13 cellular contexts compared by ENCODE assay signal in the genomic region with DNA sequence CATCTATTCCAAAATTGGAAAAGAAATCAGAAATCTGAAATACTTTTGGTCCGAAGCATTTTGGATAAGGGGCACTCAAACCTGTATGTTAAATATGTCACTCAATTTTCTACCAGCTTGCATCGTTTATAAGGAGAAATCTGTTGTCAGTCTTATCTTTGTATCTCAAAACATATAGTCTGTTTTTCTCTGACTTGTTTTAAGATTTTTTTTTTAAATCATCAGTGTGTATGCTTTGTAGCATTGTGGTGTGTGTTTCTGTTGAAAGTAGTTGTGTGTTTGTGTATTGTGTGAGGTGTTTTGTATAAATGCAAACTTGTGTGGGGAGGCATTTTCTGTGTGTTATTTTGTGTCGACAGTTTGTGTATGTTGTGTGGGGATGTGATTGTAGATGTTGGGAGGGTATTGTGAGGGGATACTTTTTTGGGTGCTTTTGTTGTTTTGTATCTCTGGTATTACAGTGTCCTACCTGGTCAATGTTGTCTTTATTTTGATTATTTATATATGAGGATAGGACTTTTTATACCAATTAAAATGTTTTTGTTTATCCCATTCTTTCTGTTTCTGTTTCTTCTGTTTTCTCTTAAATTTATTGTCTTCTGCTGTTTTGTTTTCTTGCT. TPM values are rescaled to one million over a fixed set of nuclear protein-coding genes. Genes with fewer than 3 reads are reported as not detected.
DNase-seq lines count a peak whose midpoint lies in the region; ATAC-seq, FAIRE-seq and TF ChIP-seq lines count a peak whose summit lies in the region.
"Had no signal": no experiment of that assay in that cellular context is flagged by ENCODE, and none has a peak within 500 bp of the region (broad histone marks: within the 10 kb centered on the region; RNA-seq: fewer than 3 reads in every experiment).

No MANE protein-coding gene starts in this region.

- 100% methylated on average over 1 of the region's 3 CpGs for WGBS in mesendoderm (ENCODE audit: extremely low coverage, insufficient coverage, low lambda C conversion rate)

- ATAC-seq in activated CD8-positive, alpha-beta T cell treated with anti-CD3 and anti-CD28 coated beads for 36 hours = no peak
- no peak for ATAC-seq in HG03521 (IDR thresholded peaks at IDR 0.05; ENCODE audit: unreplicated experiment)

- POLR2A ChIA-PET in activated CD8-positive, alpha-beta T cell treated with anti-CD3 and anti-CD28 coated beads for 36 hours (lab: Charles Lee) = interaction anchor here (0.9 to 1.4 kb wide), 2 partner anchors 22 to 27 kb away, joined by 3 to 4 read pairs; no protein-coding TSS in a partner anchor

- intact Hi-C loops in activated CD8-positive, alpha-beta T cell treated with anti-CD3 and anti-CD28 coated beads for 36 hours (cut with micrococcal nuclease) = no loop called here

- peaks cover 60% of the 10 kb centered on the region; the same call in 1 of the 2 replicates for H3K79me2 ChIP-seq in KMS-11 (ENCODE audit: insufficient read depth, low read depth)
- H3K79me2 ChIP-seq in mesendoderm (ENCODE audit: control insufficient read depth, insufficient read depth, low read length) = no peaks in the 10 kb centered on the region

- no peak for DNase-seq in D721Med (ENCODE audit: insufficient read length, low spot score)
- DNase-seq in activated CD8-positive, alpha-beta T cell treated with anti-CD3 and anti-CD28 coated beads for 36 hours = no peak
- DNase-seq in mesendoderm = peak; percentile 4
- no peak for DNase-seq in DMS53 (lab: John Stamatoyannopoulos, UW)
- no peak for DNase-seq in HuH-7 (ENCODE audit: low spot score)
- DNase-seq: colonic mucosa, foreskin fibroblast, NCI-H1092 treated with DMSO at 0.1 percent for 48 hours, NCI-H524 treated with DMSO at 0.1 percent for 48 hours, tibial artery had no signal

- no peak overlapping the region for H2BK5ac ChIP-seq in mesendoderm (ENCODE audit: low read length)

- H3K56ac ChIP-seq in mesendoderm (ENCODE audit: low read length) = no peak overlapping the region

- no peak overlapping the region for H3K4me3 Mint-ChIP-seq in activated CD8-positive, alpha-beta T cell treated with anti-CD3 and anti-CD28 coated beads for 36 hours

- peaks cover 70% of the 10 kb centered on the region for H3K36me3 Mint-ChIP-seq in activated CD8-positive, alpha-beta T cell treated with anti-CD3 and anti-CD28 coated beads for 36 hours (ENCODE audit: low read depth)

- peak overlapping the region; percentile 19; the same call in 1 of the 2 replicates for H3K4me2 ChIP-seq in KMS-11
- no peak overlapping the region for H3K4me2 ChIP-seq in mesendoderm (ENCODE audit: low read length)

- H3K27me3 Mint-ChIP-seq in activated CD8-positive, alpha-beta T cell treated with anti-CD3 and anti-CD28 coated beads for 36 hours = no peaks in the 10 kb centered on the region

- H3K4me3 ChIP-seq in KMS-11 (IDR thresholded peaks at IDR 0.05; ENCODE audit: insufficient read depth, low read depth, low read length) = no peak overlapping the region
- no peak overlapping the region for H3K4me3 ChIP-seq in mesendoderm (ENCODE audit: low read length)
- H3K4me3 ChIP-seq: colonic mucosa, SJSA1, tibial artery had no signal

- no peaks in the 10 kb centered on the region; the same call in 1 of the 2 replicates for H4K20me1 ChIP-seq in KMS-11 (ENCODE audit: insufficient read depth)

- peaks cover 14% of the 10 kb centered on the region for H3K9me3 Mint-ChIP-seq in activated CD8-positive, alpha-beta T cell treated with anti-CD3 and anti-CD28 coated beads for 36 hours

- H3K27me3 ChIP-seq in KMS-11 (ENCODE audit: insufficient read depth, low read depth) (no peaks in the 10 kb centered on the region), mesendoderm (ENCODE audit: insufficient read depth, low read length, poor library complexity) (no peaks in the 10 kb centered on the region)
- H3K27me3 ChIP-seq: colonic mucosa, SJSA1, tibial artery had no signal

- H2AK5ac ChIP-seq in mesendoderm (ENCODE audit: low read length) = no peak overlapping the region

- CTCF ChIA-PET in activated CD8-positive, alpha-beta T cell treated with anti-CD3 and anti-CD28 coated beads for 36 hours (lab: Charles Lee) = interaction anchor here (0.6 to 1.1 kb wide), 2 partner anchors 15 to 79 kb away, joined by 3 to 4 read pairs; no protein-coding TSS in a partner anchor

- H3K36me3 ChIP-seq in KMS-11 (ENCODE audit: insufficient read depth) (peaks cover 6% of the 10 kb centered on the region; the same call in 1 of the 2 replicates), mesendoderm (ENCODE audit: control insufficient read depth, insufficient read depth, low read length) (no peaks in the 10 kb centered on the region)
- H3K36me3 ChIP-seq: colonic mucosa had no signal

- peak; percentile 90 for FAIRE-seq in D721Med (lab: Jason Lieb, UNC)

- no peaks in the 10 kb centered on the region for H3K79me1 ChIP-seq in mesendoderm (ENCODE audit: low read length)

- H4K5ac ChIP-seq in mesendoderm (ENCODE audit: low read length) = no peak overlapping the region

- no peak for TF ChIP-seq CTCF in D721Med (IDR thresholded peaks at IDR 0.05; ENCODE audit: insufficient read depth, missing control alignments)
- no peak for TF ChIP-seq CTCF in KMS-11 (conservative IDR thresholded peaks at IDR 0.05; ENCODE audit: low read depth, low read length)
- no peak for TF ChIP-seq CTCF in activated CD8-positive, alpha-beta T cell treated with anti-CD3 and anti-CD28 coated beads for 36 hours (IDR thresholded peaks at IDR 0.05)

- H3K4me1 Mint-ChIP-seq in activated CD8-positive, alpha-beta T cell treated with anti-CD3 and anti-CD28 coated beads for 36 hours (ENCODE audit: low read depth) = peaks cover 73% of the 10 kb centered on the region

- H3K4me1 ChIP-seq in KMS-11 (ENCODE audit: low read depth, poor library complexity, severe bottlenecking) = peaks cover 22% of the 10 kb centered on the region
- no peaks in the 10 kb centered on the region for H3K4me1 ChIP-seq in mesendoderm (ENCODE audit: control insufficient read depth, low read depth, low read length)
- H3K4me1 ChIP-seq: colonic mucosa, SJSA1 had no signal

- no peak overlapping the region for H3K4ac ChIP-seq in mesendoderm (ENCODE audit: low read depth, low read length)

- no peak overlapping the region for H3K18ac ChIP-seq in mesendoderm (ENCODE audit: low read length)

- no peak overlapping the region for H3K23ac ChIP-seq in mesendoderm (ENCODE audit: low read length)

- no peak overlapping the region for H2AFZ ChIP-seq in KMS-11 (ENCODE audit: low read depth)

- H3K9ac ChIP-seq in KMS-11 (no peak overlapping the region), mesendoderm (ENCODE audit: low read length) (no peak overlapping the region)

- peak overlapping the region; percentile 91 for H3K27ac Mint-ChIP-seq in activated CD8-positive, alpha-beta T cell treated with anti-CD3 and anti-CD28 coated beads for 36 hours

- H2BK15ac ChIP-seq in mesendoderm (replicated peaks; ENCODE audit: low read depth) = no peak overlapping the region

- no peak overlapping the region for H4K8ac ChIP-seq in mesendoderm (ENCODE audit: low read depth, low read length)

- no peak overlapping the region for H2BK120ac ChIP-seq in mesendoderm (ENCODE audit: low read depth, low read length)

- H3K27ac ChIP-seq in KMS-11 (no peak overlapping the region; the same call in 1 of the 2 replicates), mesendoderm (ENCODE audit: low read depth, low read length) (no peak overlapping the region)
- H3K27ac ChIP-seq: colonic mucosa, SJSA1, tibial artery had no signal

RNA-seq across cellular contexts. Expression of a gene that starts 30.9 kb away (rescaled TPM):
- 10 to 100 TPM; 97.4 to 98.9 TPM for total RNA-seq in activated CD8-positive, alpha-beta T cell treated with anti-CD3 and anti-CD28 coated beads for 36 hours
- polyA plus RNA-seq in mesendoderm (2013, experiment 1 of 2) = 20.5 TPM
- polyA plus RNA-seq in mesendoderm (2013, experiment 2 of 2) = 19.1 TPM
